14 cellular contexts compared by ENCODE assay signal in the genomic region with DNA sequence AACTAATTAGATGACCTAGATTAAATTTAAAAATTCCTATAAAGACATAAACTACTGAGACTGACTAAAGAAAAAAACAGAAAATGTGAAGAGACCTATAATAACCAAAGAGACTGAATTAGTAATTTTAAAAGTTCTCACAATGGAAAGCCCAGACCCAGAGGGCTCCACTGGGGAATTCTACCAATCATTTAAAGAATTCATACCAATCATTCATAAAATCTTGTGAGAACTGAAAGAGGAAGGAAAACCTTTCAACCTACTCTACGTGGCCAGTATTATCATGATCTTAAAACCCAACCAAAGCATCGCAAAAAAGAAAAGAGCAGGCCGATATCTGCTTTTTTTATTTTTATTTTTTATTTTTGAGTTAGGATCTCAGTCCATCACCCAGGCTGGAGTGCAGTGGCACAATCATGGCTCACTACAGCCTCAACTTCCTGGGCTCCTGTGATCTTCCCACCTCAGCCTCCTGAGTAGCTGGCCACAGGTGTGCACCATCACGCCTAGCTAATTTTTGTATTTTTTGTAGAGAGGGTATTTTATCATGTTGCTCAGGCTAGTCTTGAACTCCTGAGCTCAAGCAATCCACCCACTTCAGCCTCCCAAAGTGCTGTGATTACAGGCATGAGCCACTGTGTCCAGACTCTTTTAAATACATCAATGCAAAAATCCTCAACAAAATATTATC. TPM values are rescaled to one million over a fixed set of nuclear protein-coding genes. Genes with fewer than 3 reads are reported as not detected.
A peak's percentile ranks its signal among the peaks of the same experiment; 100 is the strongest.
DNase-seq lines count a peak whose midpoint lies in the region; ATAC-seq and FAIRE-seq lines count a peak whose summit lies in the region.
"Had no signal": no experiment of that assay in that cellular context is flagged by ENCODE, and none has a peak within 500 bp of the region (broad histone marks: within the 10 kb centered on the region; RNA-seq: fewer than 3 reads in every experiment).

No MANE protein-coding gene starts in this region.

- FAIRE-seq in small intestine (lab: Jason Lieb, UNC) = no peak

- no peaks in the 10 kb centered on the region for H3K36me3 ChIP-seq in small intestine (ENCODE audit: control insufficient read depth in 2 of 2, insufficient read depth in 2 of 2, low read length in 2 of 2)

- peak; percentile 99 for ATAC-seq in GM18868 (IDR thresholded peaks at IDR 0.05; ENCODE audit: unreplicated experiment)
- ATAC-seq in GM21447 (IDR thresholded peaks at IDR 0.05; ENCODE audit: unreplicated experiment) = peak; percentile 96
- peak; percentile 99 for ATAC-seq in HG02973 (IDR thresholded peaks at IDR 0.05; ENCODE audit: unreplicated experiment)
- peak; percentile 97 for ATAC-seq in HG03565 (IDR thresholded peaks at IDR 0.05; ENCODE audit: unreplicated experiment)
- ATAC-seq: esophagus mucosa; Panc1; stimulated activated naive CD8-positive, alpha-beta T cell treated with anti-CD3 and anti-CD28 coated beads, Interleukin-15, amount 100 ng/mL, for 72 hours had no signal

- no peak overlapping the region for H3K4me3 ChIP-seq in small intestine (ENCODE audit: low read depth in 1 of 2, low read length in 2 of 2)

- no peaks in the 10 kb centered on the region for H3K4me1 ChIP-seq in small intestine (ENCODE audit: control insufficient read depth in 2 of 2, insufficient read depth in 1 of 2, low read depth in 1 of 2, low read length in 1 of 2)

- no peaks in the 10 kb centered on the region for H3K9me3 ChIP-seq in small intestine (ENCODE audit: control insufficient read depth, low read depth)

- H3K27ac ChIP-seq in caudate nucleus (ENCODE audit: low read depth, low read length) (no peak overlapping the region), small intestine (ENCODE audit: low read depth in 1 of 2, low read length in 1 of 2) (no peak overlapping the region)
- H3K27ac ChIP-seq: C4-2B had no signal

- H3K27me3 ChIP-seq in small intestine (ENCODE audit: control insufficient read depth in 2 of 2, insufficient read depth in 2 of 2, low read length in 2 of 2) = no peaks in the 10 kb centered on the region

- WGBS in small intestine, 3 donors = 79 to 82% (median 82%) methylated on average over 4 of the region's 4 CpGs

- DNase-seq in caudate nucleus (lab: John Stamatoyannopoulos, UW) = no peak
- DNase-seq in mesenteric fat pad (ENCODE audit: low spot score) = no peak
- no peak for DNase-seq in effector CD8-positive, alpha-beta T cell (lab: John Stamatoyannopoulos, UW)
- DNase-seq in small intestine = no peak
- DNase-seq: activated CD8-positive, alpha-beta memory T cell treated with anti-CD3 and anti-CD28 coated beads for 24 hours; stimulated activated naive CD8-positive, alpha-beta T cell treated with anti-CD3 and anti-CD28 coated beads, Interleukin-15, amount 100 ng/mL, for 72 hours; T-helper 9 cell had no signal

RNA-seq across cellular contexts. Expression of a gene that starts 48.6 kb away (rescaled TPM):
- total RNA-seq in mesenteric fat pad = 10.1 TPM
- polyA plus RNA-seq in small intestine = under 1 TPM in 1 of 3 donors, not detected in 2; 0.54 TPM
